15 cellular contexts compared by ENCODE assay signal in genomic region chr4:3834186-3834920, GRCh38.
DNase-seq lines count a peak whose midpoint lies in the region; ATAC-seq and TF ChIP-seq lines count a peak whose summit lies in the region.
"Had no signal": no experiment of that assay in that cellular context is flagged by ENCODE, and none has a peak within 500 bp of the region (broad histone marks: within the 10 kb centered on the region; RNA-seq: fewer than 3 reads in every experiment).

No MANE protein-coding gene starts in this region.

- H3K4me3 ChIP-seq in NB4 (ENCODE audit: low read depth, low read length) (no peak overlapping the region), iPS-15b (ENCODE audit: low read depth, low read length) (peak overlapping the region; percentile 6), osteoblast (ENCODE audit: insufficient read depth, low read length) (no peak overlapping the region)

- no peak overlapping the region for H3K4me3 Mint-ChIP-seq in effector memory CD8-positive, alpha-beta T cell
- H3K4me3 Mint-ChIP-seq: CD4-positive, CD25-positive, alpha-beta regulatory T cell had no signal

- no peaks in the 10 kb centered on the region for H3K4me1 ChIP-seq in iPS-15b (ENCODE audit: control insufficient read depth, insufficient read depth, low read length)
- no peaks in the 10 kb centered on the region for H3K4me1 ChIP-seq in osteoblast (ENCODE audit: insufficient read depth, low read length)

- H4K20me1 ChIP-seq in osteoblast (ENCODE audit: insufficient read depth, low read length): no peaks in the 10 kb centered on the region

- H3K27ac ChIP-seq in osteoblast (ENCODE audit: low read depth, low read length): no peak overlapping the region

- H3K9ac ChIP-seq in iPS-15b (ENCODE audit: low read depth, low read length): no peak overlapping the region
- H3K9ac ChIP-seq: SK-N-SH had no signal

- peaks cover 3% of the 10 kb centered on the region for H3K36me3 Mint-ChIP-seq in effector memory CD8-positive, alpha-beta T cell (ENCODE audit: insufficient read depth)
- H3K36me3 Mint-ChIP-seq: CD4-positive, CD25-positive, alpha-beta regulatory T cell had no signal

- DNase-seq in Right ventricle myocardium inferior (ENCODE audit: missing footprints) (peak; percentile 50), left ventricle myocardium superior (no peak), NB4 (ENCODE audit: low read depth) (no peak), osteoblast (ENCODE audit: insufficient read length, low spot score, missing footprints) (peak; percentile 65), SW 1271 (lab: John Stamatoyannopoulos, UW) (no peak)
- DNase-seq in central memory CD4-positive, alpha-beta T cell: no peak
- DNase-seq in effector memory CD8-positive, alpha-beta T cell: no peak
- DNase-seq: 8988T; CD4-positive, CD25-positive, alpha-beta regulatory T cell; MV-4-11; NCI-H2107; NCI-H226; NCI-H526 treated with DMSO at 0.1 percent for 48 hours; SK-N-SH had no signal

- peak; percentile 1 for TF ChIP-seq CTCF in NB4 (IDR thresholded peaks at IDR 0.05; ENCODE audit: low read depth, low read length)
- no peak for TF ChIP-seq CTCF in osteoblast (IDR thresholded peaks at IDR 0.05; ENCODE audit: extremely low read depth, low read depth, low read length)

- no peak overlapping the region for H3K4me2 ChIP-seq in osteoblast (ENCODE audit: insufficient read depth, low read length)
- H3K4me2 ChIP-seq: SK-N-SH had no signal

- no peaks in the 10 kb centered on the region for H3K79me2 ChIP-seq in osteoblast (ENCODE audit: insufficient read depth, low read length)

- H3K27me3 ChIP-seq in iPS-15b (ENCODE audit: control insufficient read depth, insufficient read depth, low read length): peaks cover 9% of the 10 kb centered on the region
- H3K27me3 ChIP-seq in osteoblast (ENCODE audit: insufficient read depth, low read length): peaks cover 15% of the 10 kb centered on the region

- peaks cover 69 to 93% of the 10 kb centered on the region in 2 donors for H3K27me3 Mint-ChIP-seq in effector memory CD8-positive, alpha-beta T cell
- H3K27me3 Mint-ChIP-seq: CD4-positive, CD25-positive, alpha-beta regulatory T cell had no signal

- no peak overlapping the region for H2AFZ ChIP-seq in osteoblast (ENCODE audit: low read length)

- H3K36me3 ChIP-seq in iPS-15b (ENCODE audit: control insufficient read depth, insufficient read depth, low read length): no peaks in the 10 kb centered on the region
- H3K36me3 ChIP-seq in osteoblast (ENCODE audit: insufficient read depth, low read length): no peaks in the 10 kb centered on the region

- no peak for ATAC-seq in Right ventricle myocardium inferior
- ATAC-seq in left ventricle myocardium superior: no peak
- ATAC-seq in effector memory CD8-positive, alpha-beta T cell (replicated peaks): no peak

- intact Hi-C loops in Right ventricle myocardium inferior (cut with DNase I): no loop called here
- intact Hi-C loops in left ventricle myocardium superior (cut with micrococcal nuclease): no loop called here

- TF ChIP-seq POLR2A in NB4 (IDR thresholded peaks at IDR 0.05; ENCODE audit: extremely low read depth, insufficient read length): no peak

- H3K27ac Mint-ChIP-seq in effector memory CD8-positive, alpha-beta T cell: no peak overlapping the region
- H3K27ac Mint-ChIP-seq: CD4-positive, CD25-positive, alpha-beta regulatory T cell had no signal

- no peaks in the 10 kb centered on the region for H3K9me3 Mint-ChIP-seq in effector memory CD8-positive, alpha-beta T cell

- H3K4me1 Mint-ChIP-seq in effector memory CD8-positive, alpha-beta T cell (ENCODE audit: low read depth in 2 of 2): peaks cover 0 to 4% of the 10 kb centered on the region in 2 donors

- H3K9me3 ChIP-seq in iPS-15b (ENCODE audit: control insufficient read depth, insufficient read depth, low read length): no peaks in the 10 kb centered on the region
- H3K9me3 ChIP-seq in osteoblast (ENCODE audit: low read depth, low read length): no peaks in the 10 kb centered on the region
- H3K9me3 ChIP-seq: SK-N-SH had no signal

Comparison
In these comparisons a context has a peak if more than half of its experiments do, and no peak if none do; other contexts are left out.
1. DNase-seq: peak in Right ventricle myocardium inferior (single experiment) and osteoblast (single experiment); none in left ventricle myocardium superior (single experiment), NB4 (single experiment), SW 1271 (0 of 2), central memory CD4-positive, alpha-beta T cell (single experiment) and effector memory CD8-positive, alpha-beta T cell (0 of 3).